ENCODE assay signal across 1 cellular context in the genomic region with DNA sequence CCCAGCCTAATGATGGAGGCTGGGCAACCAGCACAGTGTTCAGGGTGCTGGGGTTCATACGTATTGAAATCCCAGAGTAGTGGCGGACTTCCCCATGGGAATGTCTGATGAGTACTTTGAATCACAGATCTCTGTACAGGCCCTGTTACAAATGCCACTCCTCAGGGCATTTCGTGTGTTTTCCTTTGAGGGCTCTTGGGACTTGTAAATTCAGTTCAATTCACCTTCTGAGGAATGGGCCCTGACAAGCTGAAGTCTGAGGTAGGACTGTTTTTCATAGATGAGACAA.
TF ChIP-seq lines count a peak whose summit lies in the region.

No MANE protein-coding gene starts in this region.

TF ChIP-seq in GM12878, 131 proteins besides CTCF, POLR2A, EP300 and RAD21 (continued from another document):
- TF ChIP-seq, protein P1, sequence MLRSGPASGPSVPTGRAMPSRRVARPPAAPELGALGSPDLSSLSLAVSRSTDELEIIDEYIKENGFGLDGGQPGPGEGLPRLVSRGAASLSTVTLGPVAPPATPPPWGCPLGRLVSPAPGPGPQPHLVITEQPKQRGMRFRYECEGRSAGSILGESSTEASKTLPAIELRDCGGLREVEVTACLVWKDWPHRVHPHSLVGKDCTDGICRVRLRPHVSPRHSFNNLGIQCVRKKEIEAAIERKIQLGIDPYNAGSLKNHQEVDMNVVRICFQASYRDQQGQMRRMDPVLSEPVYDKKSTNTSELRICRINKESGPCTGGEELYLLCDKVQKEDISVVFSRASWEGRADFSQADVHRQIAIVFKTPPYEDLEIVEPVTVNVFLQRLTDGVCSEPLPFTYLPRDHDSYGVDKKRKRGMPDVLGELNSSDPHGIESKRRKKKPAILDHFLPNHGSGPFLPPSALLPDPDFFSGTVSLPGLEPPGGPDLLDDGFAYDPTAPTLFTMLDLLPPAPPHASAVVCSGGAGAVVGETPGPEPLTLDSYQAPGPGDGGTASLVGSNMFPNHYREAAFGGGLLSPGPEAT (IDR thresholded peaks at IDR 0.05; ENCODE audit: low read depth) = 0 out of 2 replicates have a peak, but pooled peaks have one; percentile 18
- no peak for TF ChIP-seq PAX5 (IDR thresholded peaks at IDR 0.05; ENCODE audit: borderline replicate concordance, low read depth, low read length)
- no peak for TF ChIP-seq NFXL1 (IDR thresholded peaks at IDR 0.05; ENCODE audit: borderline replicate concordance)
- TF ChIP-seq ATF7 (IDR thresholded peaks at IDR 0.05; ENCODE audit: low read depth) = no peak
- peak; percentile 63; the same call in 1 of the 2 replicates for TF ChIP-seq TAF1 (IDR thresholded peaks at IDR 0.05; ENCODE audit: borderline replicate concordance, low read depth, low read length)
